Comparison of ENCODE assay signal across 20 cellular contexts in the genomic region with DNA sequence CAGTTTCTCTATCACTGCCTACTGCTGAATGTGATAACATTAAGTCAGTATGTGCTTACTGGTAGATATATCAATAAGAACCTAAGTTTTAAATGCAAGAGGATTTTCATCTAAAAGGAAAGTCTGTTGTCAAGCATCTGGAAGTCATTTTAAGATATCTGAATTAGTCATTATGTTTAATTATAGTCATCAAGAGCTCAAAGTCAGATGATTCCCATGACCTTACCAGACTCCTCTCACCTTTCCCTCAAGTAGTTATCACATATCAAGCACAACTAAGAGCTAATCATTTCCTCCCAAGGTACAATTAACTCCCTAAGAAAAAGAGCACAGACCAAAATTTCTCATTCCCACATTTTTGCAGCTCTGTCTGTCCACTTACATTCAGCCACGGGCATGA. TPM values are rescaled to one million over a fixed set of nuclear protein-coding genes. Genes with fewer than 3 reads are reported as not detected.
DNase-seq lines count a peak whose midpoint lies in the region; ATAC-seq and TF ChIP-seq lines count a peak whose summit lies in the region.
"Had no signal": no experiment of that assay in that cellular context is flagged by ENCODE, and none has a peak within 500 bp of the region (broad histone marks: within the 10 kb centered on the region; RNA-seq: fewer than 3 reads in every experiment).

No MANE protein-coding gene starts in this region.

- CTCF ChIA-PET in activated naive CD4-positive, alpha-beta T cell treated with anti-CD3 and anti-CD28 coated beads for 36 hours (lab: Charles Lee), result no interaction called here

- H3K4me3 Mint-ChIP-seq in activated naive CD4-positive, alpha-beta T cell treated with anti-CD3 and anti-CD28 coated beads for 36 hours, result no peak overlapping the region
- no peak overlapping the region for H3K4me3 Mint-ChIP-seq in type B pancreatic cell
- H3K4me3 Mint-ChIP-seq: nephron had no signal

- DNase-seq in activated naive CD4-positive, alpha-beta T cell treated with anti-CD3 and anti-CD28 coated beads, Interleukin-2, amount 50 U/mL, for 72 hours (ENCODE audit: low spot score in 2 of 2), result no peak
- DNase-seq in activated naive CD4-positive, alpha-beta T cell treated with anti-CD3 and anti-CD28 coated beads for 36 hours, result no peak
- peak; percentile 41 for DNase-seq in M059J (ENCODE audit: low read depth)
- no peak for DNase-seq in Right ventricle myocardium superior
- no peak for DNase-seq in type B pancreatic cell (ENCODE audit: extremely low spot score, unreplicated experiment)
- DNase-seq in NCI-H82 (lab: John Stamatoyannopoulos, UW), result no peak
- no peak for DNase-seq in GM19240 (ENCODE audit: insufficient read length, low spot score)
- no peak for DNase-seq in NCI-H187 (lab: John Stamatoyannopoulos, UW)
- DNase-seq: brain microvascular endothelial cell; colonic mucosa; esophagus squamous epithelium; midbrain; NCI-H1092; NCI-H1930; NCI-H345; right lobe of liver; SHP77 treated with DMSO at 0.1 percent for 48 hours; stimulated activated CD4-positive, alpha-beta T cell treated with anti-CD3 and anti-CD28 coated beads, Interleukin-15, amount 100 ng/mL, for 24 hours; stimulated activated CD8-positive, alpha-beta memory T cell treated with anti-CD3 and anti-CD28 coated beads, Interleukin-4, amount 100 ng/mL, for 48 hours had no signal

- TF ChIP-seq CTCF in type B pancreatic cell (conservative IDR thresholded peaks at IDR 0.05), result no peak

- peak overlapping the region in 1 of 2 donors; percentile 73 for H3K27ac Mint-ChIP-seq in activated naive CD4-positive, alpha-beta T cell treated with anti-CD3 and anti-CD28 coated beads, Interleukin-2, amount 50 U/mL, for 72 hours
- H3K27ac Mint-ChIP-seq in activated naive CD4-positive, alpha-beta T cell treated with anti-CD3 and anti-CD28 coated beads for 36 hours, result no peak overlapping the region
- H3K27ac Mint-ChIP-seq in type B pancreatic cell, result peak overlapping the region; percentile 4

- intact Hi-C loops in activated naive CD4-positive, alpha-beta T cell treated with anti-CD3 and anti-CD28 coated beads for 36 hours (cut with micrococcal nuclease), result loop anchor here (1.0 kb wide), 1 partner anchor 640 kb away; no protein-coding TSS in a partner anchor
- intact Hi-C loops in Right ventricle myocardium superior (cut with DNase I), result loop anchor here (10.0 kb wide), 1 partner anchor 474 kb away; no protein-coding TSS in a partner anchor

- peak; percentile 49 to 86 for ATAC-seq in activated naive CD4-positive, alpha-beta T cell treated with anti-CD3 and anti-CD28 coated beads, Interleukin-2, amount 50 U/mL, for 72 hours
- peak; percentile 67 for ATAC-seq in Right ventricle myocardium superior (ENCODE audit: poor library complexity)
- ATAC-seq: right lobe of liver had no signal

- H3K4me1 Mint-ChIP-seq in activated naive CD4-positive, alpha-beta T cell treated with anti-CD3 and anti-CD28 coated beads for 36 hours (ENCODE audit: low read depth), result peaks cover 15% of the 10 kb centered on the region
- peaks cover 12% of the 10 kb centered on the region for H3K4me1 Mint-ChIP-seq in type B pancreatic cell (ENCODE audit: unreplicated experiment)
- H3K4me1 Mint-ChIP-seq: nephron had no signal

- H3K27me3 Mint-ChIP-seq in activated naive CD4-positive, alpha-beta T cell treated with anti-CD3 and anti-CD28 coated beads for 36 hours (ENCODE audit: low read depth), result no peaks in the 10 kb centered on the region
- H3K27me3 Mint-ChIP-seq in type B pancreatic cell, result no peaks in the 10 kb centered on the region

- peaks cover 5 to 12% of the 10 kb centered on the region in 2 donors for H3K9me3 Mint-ChIP-seq in activated naive CD4-positive, alpha-beta T cell treated with anti-CD3 and anti-CD28 coated beads, Interleukin-2, amount 50 U/mL, for 72 hours
- peaks cover 2% of the 10 kb centered on the region for H3K9me3 Mint-ChIP-seq in activated naive CD4-positive, alpha-beta T cell treated with anti-CD3 and anti-CD28 coated beads for 36 hours
- peaks cover 12% of the 10 kb centered on the region for H3K9me3 Mint-ChIP-seq in type B pancreatic cell

- H3K36me3 Mint-ChIP-seq in activated naive CD4-positive, alpha-beta T cell treated with anti-CD3 and anti-CD28 coated beads, Interleukin-2, amount 50 U/mL, for 72 hours, result peaks cover 79 to 90% of the 10 kb centered on the region in 2 donors
- peaks cover 94% of the 10 kb centered on the region for H3K36me3 Mint-ChIP-seq in activated naive CD4-positive, alpha-beta T cell treated with anti-CD3 and anti-CD28 coated beads for 36 hours (ENCODE audit: low read depth)
- peaks cover 85% of the 10 kb centered on the region for H3K36me3 Mint-ChIP-seq in type B pancreatic cell

RNA-seq across cellular contexts. Expression of gene PUM3, which starts 45.5 kb away (rescaled TPM):
- total RNA-seq in activated naive CD4-positive, alpha-beta T cell treated with anti-CD3 and anti-CD28 coated beads, Interleukin-2, amount 50 U/mL, for 72 hours, result 10 to 100 TPM; 75.3 to 78.0 TPM
- total RNA-seq in activated naive CD4-positive, alpha-beta T cell treated with anti-CD3 and anti-CD28 coated beads for 36 hours, result 10 to 100 TPM; 83.5 to 85.7 TPM
- total RNA-seq in M059J (2014; rRNA removed; shearing (Covaris generic)), result 43.2 and 48.1 TPM in 2 replicates
- total RNA-seq in Right ventricle myocardium superior, result 13.1 TPM
- total RNA-seq in type B pancreatic cell (ENCODE audit: low replicate concordance), result 49.9 and 54.4 TPM in 2 replicates
